24 cellular contexts compared by ENCODE assay signal in the genomic region with DNA sequence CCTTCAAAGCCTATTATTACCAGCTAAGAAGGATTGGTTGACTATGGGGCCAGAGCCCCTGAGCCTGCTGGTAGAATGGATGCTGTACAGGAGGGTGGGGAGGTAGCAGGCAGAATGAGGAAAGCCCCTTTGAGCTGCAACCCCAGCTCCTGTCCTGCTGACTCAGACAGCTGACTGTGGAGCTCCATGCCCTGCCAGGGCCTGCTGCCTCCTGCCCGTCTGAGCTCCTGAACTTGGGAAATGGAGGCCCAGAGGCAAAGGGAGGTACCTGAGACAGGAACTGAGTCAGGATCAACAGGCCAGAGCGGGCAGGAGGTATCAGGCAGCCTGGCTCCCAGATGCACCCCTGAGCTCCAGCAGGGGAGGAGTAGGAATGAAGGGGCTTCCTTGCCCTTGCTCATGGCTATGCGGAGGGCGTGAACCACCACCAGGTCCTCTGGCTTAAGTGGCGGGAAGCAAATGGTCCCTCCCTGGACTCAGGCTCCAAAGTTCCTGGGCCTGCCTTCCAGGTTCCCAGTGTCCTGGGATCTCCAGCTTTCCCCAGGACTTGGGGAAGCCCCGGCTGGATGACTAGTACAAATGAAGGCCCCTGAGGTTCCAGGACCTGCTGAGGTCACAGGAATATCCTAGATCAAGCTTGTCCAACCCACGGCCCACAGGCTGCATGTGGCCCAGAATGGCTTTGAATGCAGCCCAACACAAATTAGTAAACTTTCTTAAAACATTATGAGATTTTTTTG. TPM values are rescaled to one million over a fixed set of nuclear protein-coding genes. Genes with fewer than 3 reads are reported as not detected.
DNase-seq lines count a peak whose midpoint lies in the region; ATAC-seq lines count a peak whose summit lies in the region.
"Had no signal": no experiment of that assay in that cellular context is flagged by ENCODE, and none has a peak within 500 bp of the region (broad histone marks: within the 10 kb centered on the region; RNA-seq: fewer than 3 reads in every experiment).

No MANE protein-coding gene starts in this region.

- no peaks in the 10 kb centered on the region for H3K36me3 Mint-ChIP-seq in T-helper 17 cell (ENCODE audit: low read depth)
- peaks cover 51% of the 10 kb centered on the region for H3K36me3 Mint-ChIP-seq in stimulated activated effector memory CD8-positive, alpha-beta T cell treated with anti-CD3 and anti-CD28 coated beads, Interleukin-12 subunit alpha, Interleukin-12 subunit beta, amount 100 ng/mL, for 72 hours
- peaks cover 4% of the 10 kb centered on the region for H3K36me3 Mint-ChIP-seq in activated CD4-positive, alpha-beta T cell treated with anti-CD3 and anti-CD28 coated beads, Interleukin-2, amount 10 ng/mL, durations not matched to agents 7 days and 5 days (ENCODE audit: low read depth)
- H3K36me3 Mint-ChIP-seq: natural killer cell treated with Interleukin-12 subunit alpha and Interleukin-12 subunit beta and Interleukin-15 and Interleukin-18, amount 100 ng/mL, for 72 hours had no signal

- DNase-seq in NCI-H82 (lab: John Stamatoyannopoulos, UW) (peak; percentile 62), NCI-H82 treated with DMSO at 0.1 percent for 48 hours (lab: John Stamatoyannopoulos, UW; ENCODE audit: unreplicated experiment) (no peak), T-helper 17 cell (no peak), glomerular visceral epithelial cell (ENCODE audit: extremely low spot score) (peak; percentile 28), C1 segment of cervical spinal cord (lab: John Stamatoyannopoulos, UW) (no peak)
- DNase-seq in stimulated activated effector memory CD8-positive, alpha-beta T cell treated with anti-CD3 and anti-CD28 coated beads, Interleukin-12 subunit alpha, Interleukin-12 subunit beta, amount 100 ng/mL, for 72 hours (ENCODE audit: low spot score in 2 of 2): no peak
- DNase-seq in activated CD4-positive, alpha-beta T cell treated with anti-CD3 and anti-CD28 coated beads, Interleukin-2, amount 10 ng/mL, durations not matched to agents 7 days and 5 days: no peak
- DNase-seq: activated CD4-positive, alpha-beta memory T cell treated with anti-CD3 and anti-CD28 coated beads for 36 hours; activated CD4-positive, CD25-positive, alpha-beta regulatory T cell; activated naive CD4-positive, alpha-beta T cell; AML-193; caudate nucleus; CD8-positive, alpha-beta memory T cell; left ventricle myocardium superior; NCI-H526 treated with DMSO at 0.1 percent for 48 hours; T1000; testis had no signal

- CTCF ChIA-PET in activated CD4-positive, alpha-beta T cell treated with anti-CD3 and anti-CD28 coated beads, Interleukin-2, amount 10 ng/mL, durations not matched to agents 7 days and 5 days (lab: Charles Lee): interaction anchor here (0.5 to 1.6 kb wide), 12 partner anchors 9 to 290 kb away, joined by 3 to 10 read pairs (median 4); no protein-coding TSS in a partner anchor

- no peak for ATAC-seq in T-helper 17 cell
- peak; percentile 20 for ATAC-seq in stimulated activated effector memory CD8-positive, alpha-beta T cell treated with anti-CD3 and anti-CD28 coated beads, Interleukin-12 subunit alpha, Interleukin-12 subunit beta, amount 100 ng/mL, for 72 hours
- ATAC-seq in GM21447 (IDR thresholded peaks at IDR 0.05; ENCODE audit: unreplicated experiment): no peak
- ATAC-seq: GM23338; left ventricle myocardium superior; natural killer cell treated with Interleukin-12 subunit alpha and Interleukin-12 subunit beta and Interleukin-15 and Interleukin-18, amount 100 ng/mL, for 72 hours; Right ventricle myocardium inferior had no signal

- H3K27ac Mint-ChIP-seq in T-helper 17 cell: peak overlapping the region; percentile 24
- peak overlapping the region; percentile 45 for H3K27ac Mint-ChIP-seq in stimulated activated effector memory CD8-positive, alpha-beta T cell treated with anti-CD3 and anti-CD28 coated beads, Interleukin-12 subunit alpha, Interleukin-12 subunit beta, amount 100 ng/mL, for 72 hours
- H3K27ac Mint-ChIP-seq in activated CD4-positive, alpha-beta T cell treated with anti-CD3 and anti-CD28 coated beads, Interleukin-2, amount 10 ng/mL, durations not matched to agents 7 days and 5 days: no peak overlapping the region
- H3K27ac Mint-ChIP-seq: activated CD4-positive, alpha-beta memory T cell treated with anti-CD3 and anti-CD28 coated beads for 36 hours; GM23338; natural killer cell treated with Interleukin-12 subunit alpha and Interleukin-12 subunit beta and Interleukin-15 and Interleukin-18, amount 100 ng/mL, for 72 hours had no signal

- H3K9me3 Mint-ChIP-seq in stimulated activated effector memory CD8-positive, alpha-beta T cell treated with anti-CD3 and anti-CD28 coated beads, Interleukin-12 subunit alpha, Interleukin-12 subunit beta, amount 100 ng/mL, for 72 hours: no peaks in the 10 kb centered on the region
- H3K9me3 Mint-ChIP-seq in activated CD4-positive, alpha-beta T cell treated with anti-CD3 and anti-CD28 coated beads, Interleukin-2, amount 10 ng/mL, durations not matched to agents 7 days and 5 days: no peaks in the 10 kb centered on the region
- H3K9me3 Mint-ChIP-seq: activated CD4-positive, alpha-beta memory T cell treated with anti-CD3 and anti-CD28 coated beads for 36 hours; CD8-positive, alpha-beta memory T cell; GM23338; natural killer cell treated with Interleukin-12 subunit alpha and Interleukin-12 subunit beta and Interleukin-15 and Interleukin-18, amount 100 ng/mL, for 72 hours had no signal

- H3K9me3 ChIP-seq in T-helper 17 cell (ENCODE audit: control insufficient read depth, low read length, poor library complexity, severe bottlenecking): no peaks in the 10 kb centered on the region
- H3K9me3 ChIP-seq: sigmoid colon, testis had no signal

- POLR2A ChIA-PET in activated CD4-positive, alpha-beta T cell treated with anti-CD3 and anti-CD28 coated beads, Interleukin-2, amount 10 ng/mL, durations not matched to agents 7 days and 5 days (lab: Charles Lee): interaction anchor here (0.8 kb wide), 1 partner anchor 10 kb away, joined by 3 read pairs; no protein-coding TSS in a partner anchor

- H3K27me3 Mint-ChIP-seq in T-helper 17 cell: no peaks in the 10 kb centered on the region
- no peaks in the 10 kb centered on the region for H3K27me3 Mint-ChIP-seq in activated CD4-positive, alpha-beta T cell treated with anti-CD3 and anti-CD28 coated beads, Interleukin-2, amount 10 ng/mL, durations not matched to agents 7 days and 5 days
- H3K27me3 Mint-ChIP-seq: activated CD4-positive, alpha-beta memory T cell treated with anti-CD3 and anti-CD28 coated beads for 36 hours; CD8-positive, alpha-beta memory T cell; natural killer cell treated with Interleukin-12 subunit alpha and Interleukin-12 subunit beta and Interleukin-15 and Interleukin-18, amount 100 ng/mL, for 72 hours had no signal

- no peak overlapping the region for H3K4me3 Mint-ChIP-seq in T-helper 17 cell
- no peak overlapping the region for H3K4me3 Mint-ChIP-seq in stimulated activated effector memory CD8-positive, alpha-beta T cell treated with anti-CD3 and anti-CD28 coated beads, Interleukin-12 subunit alpha, Interleukin-12 subunit beta, amount 100 ng/mL, for 72 hours
- H3K4me3 Mint-ChIP-seq in activated CD4-positive, alpha-beta T cell treated with anti-CD3 and anti-CD28 coated beads, Interleukin-2, amount 10 ng/mL, durations not matched to agents 7 days and 5 days: no peak overlapping the region
- H3K4me3 Mint-ChIP-seq: activated CD4-positive, alpha-beta memory T cell treated with anti-CD3 and anti-CD28 coated beads for 36 hours; GM23338; natural killer cell treated with Interleukin-12 subunit alpha and Interleukin-12 subunit beta and Interleukin-15 and Interleukin-18, amount 100 ng/mL, for 72 hours had no signal

- peaks cover 18% of the 10 kb centered on the region for H3K4me1 Mint-ChIP-seq in T-helper 17 cell
- peaks cover 34% of the 10 kb centered on the region for H3K4me1 Mint-ChIP-seq in stimulated activated effector memory CD8-positive, alpha-beta T cell treated with anti-CD3 and anti-CD28 coated beads, Interleukin-12 subunit alpha, Interleukin-12 subunit beta, amount 100 ng/mL, for 72 hours
- peaks cover 23% of the 10 kb centered on the region for H3K4me1 Mint-ChIP-seq in activated CD4-positive, alpha-beta T cell treated with anti-CD3 and anti-CD28 coated beads, Interleukin-2, amount 10 ng/mL, durations not matched to agents 7 days and 5 days

RNA-seq across cellular contexts. Expression of gene SFN, which starts 3.9 kb away (rescaled TPM):
- total RNA-seq in T-helper 17 cell: 1 to 10 TPM; 1.3 TPM
- total RNA-seq in activated CD4-positive, alpha-beta T cell treated with anti-CD3 and anti-CD28 coated beads, Interleukin-2, amount 10 ng/mL, durations not matched to agents 7 days and 5 days: 1 to 10 TPM; 2.4 to 3.0 TPM
- total RNA-seq: left ventricle myocardium superior, Right ventricle myocardium inferior had no signal

RNA-seq across cellular contexts. Expression of gene GPN2, which starts 31.0 kb away (rescaled TPM):
- total RNA-seq in T-helper 17 cell: 10 to 100 TPM; 29.1 to 41.9 TPM
- 10 to 100 TPM; 25.9 to 26.9 TPM for total RNA-seq in activated CD4-positive, alpha-beta T cell treated with anti-CD3 and anti-CD28 coated beads, Interleukin-2, amount 10 ng/mL, durations not matched to agents 7 days and 5 days

RNA-seq across cellular contexts. Expression of gene ZDHHC18, which starts 32.6 kb away (rescaled TPM):
- total RNA-seq in T-helper 17 cell: 10 to 100 TPM; 70.2 to 71.2 TPM
- total RNA-seq in activated CD4-positive, alpha-beta T cell treated with anti-CD3 and anti-CD28 coated beads, Interleukin-2, amount 10 ng/mL, durations not matched to agents 7 days and 5 days: 10 to 100 TPM; 45.1 to 55.0 TPM

RNA-seq across cellular contexts. Expression of gene GPATCH3, which starts 41.2 kb away (rescaled TPM):
- 10 to 100 TPM; 26.4 to 43.2 TPM for total RNA-seq in T-helper 17 cell
- total RNA-seq in activated CD4-positive, alpha-beta T cell treated with anti-CD3 and anti-CD28 coated beads, Interleukin-2, amount 10 ng/mL, durations not matched to agents 7 days and 5 days: 10 to 100 TPM; 14.0 to 14.8 TPM

RNA-seq across cellular contexts. Expression of gene NR0B2, which starts 54.7 kb away (rescaled TPM):
- not detected for total RNA-seq in T-helper 17 cell
- total RNA-seq in activated CD4-positive, alpha-beta T cell treated with anti-CD3 and anti-CD28 coated beads, Interleukin-2, amount 10 ng/mL, durations not matched to agents 7 days and 5 days: not detected
- total RNA-seq: activated CD4-positive, alpha-beta memory T cell treated with anti-CD3 and anti-CD28 coated beads for 36 hours; CD8-positive, alpha-beta memory T cell; dermis microvascular lymphatic vessel endothelial cell; fibroblast of villous mesenchyme; GM23338; natural killer cell treated with Interleukin-12 subunit alpha and Interleukin-12 subunit beta and Interleukin-15 and Interleukin-18, amount 100 ng/mL, for 72 hours; sigmoid colon had no signal

Comparison
In these comparisons a context has a peak if more than half of its experiments do, and no peak if none do; other contexts are left out.
1. DNase-seq: peak in NCI-H82 (single experiment) and glomerular visceral epithelial cell (single experiment); none in NCI-H82 treated with DMSO at 0.1 percent for 48 hours (single experiment), T-helper 17 cell (0 of 3), stimulated activated effector memory CD8-positive, alpha-beta T cell treated with anti-CD3 and anti-CD28 coated beads, Interleukin-12 subunit alpha, Interleukin-12 subunit beta, amount 100 ng/mL, for 72 hours (0 of 2), activated CD4-positive, alpha-beta T cell treated with anti-CD3 and anti-CD28 coated beads, Interleukin-2, amount 10 ng/mL, durations not matched to agents 7 days and 5 days (single experiment) and C1 segment of cervical spinal cord (0 of 14).